13 cellular contexts compared by ENCODE assay signal in genomic region chr6:86756623-86757246, GRCh38.
DNase-seq lines count a peak whose midpoint lies in the region; ATAC-seq and TF ChIP-seq lines count a peak whose summit lies in the region.
"Had no signal": no experiment of that assay in that cellular context is flagged by ENCODE, and none has a peak within 500 bp of the region (broad histone marks: within the 10 kb centered on the region; RNA-seq: fewer than 3 reads in every experiment).

No MANE protein-coding gene starts in this region.

- CTCF ChIA-PET in WTC11 (lab: Charles Lee) = no interaction called here

- no peaks in the 10 kb centered on the region for H3K79me2 ChIP-seq in GM23338 (replicated peaks; ENCODE audit: insufficient read depth)
- no peaks in the 10 kb centered on the region for H3K79me2 ChIP-seq in neural cell (replicated peaks; ENCODE audit: insufficient read depth, low read length)

- no peak for TF ChIP-seq RAD21 in neural cell (conservative IDR thresholded peaks at IDR 0.05)

- intact Hi-C loops in vagina (cut with DNase I) = no loop called here

- H3F3A ChIP-seq in GM23338 (replicated peaks; ENCODE audit: low read depth) = no peaks in the 10 kb centered on the region
- no peaks in the 10 kb centered on the region for H3F3A ChIP-seq in neural cell (ENCODE audit: insufficient read depth, low read length, poor library complexity, severe bottlenecking)

- TF ChIP-seq CTCF in GM23338 (conservative IDR thresholded peaks at IDR 0.05; ENCODE audit: low read depth in 2 of 2) (no peak), WTC11 (IDR thresholded peaks at IDR 0.05) (no peak), neural cell (IDR thresholded peaks at IDR 0.05; ENCODE audit: poor library complexity, severe bottlenecking) (no peak), vagina (IDR thresholded peaks at IDR 0.05) (no peak)

- H3K4me1 ChIP-seq in GM23338 (ENCODE audit: insufficient read depth) (peaks cover 16% of the 10 kb centered on the region; the same call in 1 of the 2 replicates), iPS-18a (ENCODE audit: control insufficient read depth, low read depth, low read length) (peaks cover 21% of the 10 kb centered on the region), vagina (no peaks in the 10 kb centered on the region)
- H3K4me1 ChIP-seq: BLaER1 treated with 17β-estradiol and CSF1 and Interleukin-3, amounts not matched to agents 10 nM and 100 nM had no signal

- no peak for TF ChIP-seq POLR2A in vagina (IDR thresholded peaks at IDR 0.05)

- peaks cover 7% of the 10 kb centered on the region for H3K9me2 ChIP-seq in GM23338 (ENCODE audit: insufficient read depth)
- H3K9me2 ChIP-seq in neural cell (ENCODE audit: insufficient read depth, low read length) = no peaks in the 10 kb centered on the region

- no peak for TF ChIP-seq EP300 in neural cell (conservative IDR thresholded peaks at IDR 0.05; ENCODE audit: poor library complexity, severe bottlenecking)

- H3K4me2 ChIP-seq in GM23338 (0 out of 2 replicates have a peak overlapping the region, but pooled peaks have one; percentile 3), neural cell (ENCODE audit: low read length) (no peak overlapping the region)
- H3K4me2 ChIP-seq: BLaER1 treated with 17β-estradiol and CSF1 and Interleukin-3, amounts not matched to agents 10 nM and 100 nM had no signal

- no peak overlapping the region for H2AFZ ChIP-seq in GM23338
- H2AFZ ChIP-seq in neural cell (ENCODE audit: low read depth, low read length) = no peak overlapping the region

- no peak overlapping the region for H3K4me3 ChIP-seq in GM23338
- H3K4me3 ChIP-seq in iPS-18a (ENCODE audit: low read length) = peak overlapping the region; percentile 1
- H3K4me3 ChIP-seq in neural cell (ENCODE audit: low read length) = no peak overlapping the region
- H3K4me3 ChIP-seq in vagina = no peak overlapping the region
- H3K4me3 ChIP-seq: BLaER1 treated with 17β-estradiol and CSF1 and Interleukin-3, amounts not matched to agents 10 nM and 100 nM had no signal

- in situ Hi-C loops in KBM-7 (cut with MboI; ENCODE audit: low pct_unique_long_range_greater_than_20kb, low sequenced_read_pairs) = no loop called here

- H3K4me3 Mint-ChIP-seq in GM23338 (no peak overlapping the region; the same call in 2 of the 3 replicates), WTC11 (no peak overlapping the region)
- H3K4me3 Mint-ChIP-seq: CD4-positive, alpha-beta T cell had no signal

- ATAC-seq in GM23338 = peak; percentile 90
- ATAC-seq in WTC11 = peak; percentile 81

- H3K27me3 Mint-ChIP-seq in GM23338 (ENCODE audit: insufficient read depth, low read depth, poor library complexity) = no peaks in the 10 kb centered on the region
- H3K27me3 Mint-ChIP-seq in WTC11 (ENCODE audit: low read depth) = peaks cover 4% of the 10 kb centered on the region; the same call in 1 of the 2 replicates
- H3K27me3 Mint-ChIP-seq: CD4-positive, alpha-beta T cell had no signal

- H3K4me1 Mint-ChIP-seq in GM23338 (peaks cover 20% of the 10 kb centered on the region), WTC11 (peaks cover 23% of the 10 kb centered on the region)

- H3K36me3 ChIP-seq in GM23338 (ENCODE audit: insufficient read depth) = peaks cover 12% of the 10 kb centered on the region; the same call in 1 of the 2 replicates
- no peaks in the 10 kb centered on the region for H3K36me3 ChIP-seq in iPS-18a (ENCODE audit: control insufficient read depth, low read depth, low read length)
- no peaks in the 10 kb centered on the region for H3K36me3 ChIP-seq in neural cell (ENCODE audit: insufficient read depth, low read length)
- no peaks in the 10 kb centered on the region for H3K36me3 ChIP-seq in vagina
- H3K36me3 ChIP-seq: BLaER1 treated with 17β-estradiol and CSF1 and Interleukin-3, amounts not matched to agents 10 nM and 100 nM had no signal

- H3K36me3 Mint-ChIP-seq in GM23338 (ENCODE audit: low read depth) = peaks cover 37% of the 10 kb centered on the region
- peaks cover 32% of the 10 kb centered on the region for H3K36me3 Mint-ChIP-seq in WTC11

- H3K9me3 ChIP-seq in iPS-18a (ENCODE audit: control insufficient read depth, low read depth, low read length) = peaks cover 6% of the 10 kb centered on the region
- H3K9me3 ChIP-seq in neural cell (ENCODE audit: low read length) = no peaks in the 10 kb centered on the region
- H3K9me3 ChIP-seq in vagina = no peaks in the 10 kb centered on the region

- H3K27ac ChIP-seq in GM23338 (ENCODE audit: low read depth) (0 out of 2 replicates have a peak overlapping the region, but pooled peaks have one; percentile 7), iPS-18a (ENCODE audit: low read length) (no peak overlapping the region), neural cell (ENCODE audit: low read length) (no peak overlapping the region), vagina (no peak overlapping the region)
- H3K27ac ChIP-seq: 22Rv1; BLaER1 treated with 17β-estradiol and CSF1 and Interleukin-3, amounts not matched to agents 10 nM and 100 nM had no signal

- H3K9ac ChIP-seq in iPS-18a (ENCODE audit: low read length) = no peak overlapping the region
- H3K9ac ChIP-seq in neural cell (ENCODE audit: low read length) = no peak overlapping the region
- H3K9ac ChIP-seq: BLaER1 treated with 17β-estradiol and CSF1 and Interleukin-3, amounts not matched to agents 10 nM and 100 nM had no signal

- H3K9me3 Mint-ChIP-seq in GM23338 = peaks cover 33% of the 10 kb centered on the region
- H3K9me3 Mint-ChIP-seq in WTC11 = peaks cover 43% of the 10 kb centered on the region

- H3K27me3 ChIP-seq in GM23338 (ENCODE audit: insufficient read depth) (no peaks in the 10 kb centered on the region), iPS-18a (ENCODE audit: control insufficient read depth, insufficient read depth, low read length) (no peaks in the 10 kb centered on the region), neural cell (ENCODE audit: insufficient read depth, low read depth, low read length) (no peaks in the 10 kb centered on the region), vagina (no peaks in the 10 kb centered on the region)
- H3K27me3 ChIP-seq: BLaER1 treated with 17β-estradiol and CSF1 and Interleukin-3, amounts not matched to agents 10 nM and 100 nM had no signal

- DNase-seq in GM23338 (ENCODE audit: low spot score) (peak; percentile 39), WTC11 (ENCODE audit: low spot score) (no peak), CD1c-positive myeloid dendritic cell (ENCODE audit: extremely low spot score) (no peak), HuH-7.5 (ENCODE audit: low spot score) (no peak), KBM-7 (no peak), vagina (ENCODE audit: extremely low spot score in 2 of 2) (no peak)
- DNase-seq: CD4-positive, alpha-beta T cell; DND-41; GDM1 had no signal

- H3K27ac Mint-ChIP-seq in GM23338 (peak overlapping the region; percentile 85), WTC11 (peak overlapping the region; percentile 93)
- H3K27ac Mint-ChIP-seq: CD4-positive, alpha-beta T cell had no signal

- no peaks in the 10 kb centered on the region for H4K20me1 ChIP-seq in GM23338 (replicated peaks; ENCODE audit: insufficient read depth)
- no peaks in the 10 kb centered on the region for H4K20me1 ChIP-seq in neural cell (ENCODE audit: insufficient read depth)
- H4K20me1 ChIP-seq: BLaER1 treated with 17β-estradiol and CSF1 and Interleukin-3, amounts not matched to agents 10 nM and 100 nM had no signal

- POLR2A ChIA-PET in WTC11 (lab: Charles Lee) = no interaction called here

TF ChIP-seq in GM23338, 12 proteins besides CTCF, POLR2A, EP300 and RAD21 (continues in another document):
- TF ChIP-seq EZH2 (IDR thresholded peaks at IDR 0.05; ENCODE audit: low read depth, unreplicated experiment) (no peak), NANOG (IDR thresholded peaks at IDR 0.05; ENCODE audit: borderline replicate concordance) (peak; percentile 48; the same call in 1 of the 2 replicates)

TF ChIP-seq in WTC11, 78 proteins besides CTCF, POLR2A, EP300 and RAD21:
- TF ChIP-seq JUN (CRISPR knock-in tag; IDR thresholded peaks at IDR 0.05) = no peak
- 0 out of 2 replicates have a peak, but pooled peaks have one; percentile 18 for TF ChIP-seq USF2 (CRISPR knock-in tag; IDR thresholded peaks at IDR 0.05)

TF ChIP-seq in neural cell, 6 proteins besides CTCF, POLR2A, EP300 and RAD21:
- peak; percentile 9 for TF ChIP-seq POLR2AphosphoS5 (IDR thresholded peaks at IDR 0.05)
- TF ChIP-seq EZH2 (IDR thresholded peaks at IDR 0.05; ENCODE audit: borderline replicate concordance, insufficient read depth, low read length, poor library complexity, severe bottlenecking) = no peak
TF ChIP-seq in neural cell: peak in this region for 1.
